Comparison of ENCODE assay signal across 11 cellular contexts in genomic region chr6:34239893-34240292, GRCh38. TPM values are rescaled to one million over a fixed set of nuclear protein-coding genes. Genes with fewer than 3 reads are reported as not detected.
DNase-seq lines count a peak whose midpoint lies in the region; ATAC-seq and TF ChIP-seq lines count a peak whose summit lies in the region.
"Had no signal": no experiment of that assay in that cellular context is flagged by ENCODE, and none has a peak within 500 bp of the region (broad histone marks: within the 10 kb centered on the region; RNA-seq: fewer than 3 reads in every experiment).

No MANE protein-coding gene starts in this region.

- ATAC-seq in GM18868 (IDR thresholded peaks at IDR 0.05; ENCODE audit: unreplicated experiment) (no peak), HG02610 (IDR thresholded peaks at IDR 0.05; ENCODE audit: unreplicated experiment) (no peak)
- ATAC-seq: heart right ventricle, natural killer cell had no signal

- H3K27me3 Mint-ChIP-seq in Calu3 (ENCODE audit: unreplicated experiment) (no peaks in the 10 kb centered on the region), HFFc6 (ENCODE audit: insufficient read depth) (peaks cover 5% of the 10 kb centered on the region)
- H3K27me3 Mint-ChIP-seq in activated naive CD8-positive, alpha-beta T cell = no peaks in the 10 kb centered on the region

- DNase-seq in Calu3 = no peak
- no peak for DNase-seq in HFFc6
- DNase-seq in globus pallidus (ENCODE audit: low spot score) = no peak
- DNase-seq in NCI-H1105 (lab: John Stamatoyannopoulos, UW) = no peak
- DNase-seq: heart right ventricle, natural killer cell, NCI-H1694 treated with DMSO at 0.1 percent for 48 hours had no signal

- H3K9me3 Mint-ChIP-seq in Calu3 (ENCODE audit: low read depth, unreplicated experiment) (no peaks in the 10 kb centered on the region), HFFc6 (no peaks in the 10 kb centered on the region)
- no peaks in the 10 kb centered on the region for H3K9me3 Mint-ChIP-seq in activated naive CD8-positive, alpha-beta T cell (ENCODE audit: low read depth)
- H3K9me3 Mint-ChIP-seq: natural killer cell had no signal

- H3K4me3 Mint-ChIP-seq in Calu3 (ENCODE audit: low read depth, unreplicated experiment) (peak overlapping the region; percentile 81), HFFc6 (peak overlapping the region; percentile 92)
- H3K4me3 Mint-ChIP-seq in activated naive CD8-positive, alpha-beta T cell = peak overlapping the region; percentile 94

- CTCF ChIA-PET in Calu3 (lab: Charles Lee) = interaction anchor here (1.5 kb wide), 1 partner anchor 44 kb away, joined by 4 read pairs; no protein-coding TSS in a partner anchor

- H3K4me1 Mint-ChIP-seq in Calu3 (ENCODE audit: low read depth, unreplicated experiment) = peaks cover 68% of the 10 kb centered on the region
- peaks cover 72% of the 10 kb centered on the region for H3K4me1 Mint-ChIP-seq in HFFc6 (ENCODE audit: low read depth)
- peaks cover 62% of the 10 kb centered on the region for H3K4me1 Mint-ChIP-seq in activated naive CD8-positive, alpha-beta T cell (ENCODE audit: low read depth)

- peaks cover 51% of the 10 kb centered on the region for H3K4me1 ChIP-seq in mesodermal cell (ENCODE audit: control insufficient read depth, insufficient read depth, low read length, poor library complexity, severe bottlenecking)

- peak overlapping the region; percentile 97 for H3K27ac Mint-ChIP-seq in Calu3 (ENCODE audit: unreplicated experiment)
- peak overlapping the region; percentile 98 for H3K27ac Mint-ChIP-seq in HFFc6
- peak overlapping the region; percentile 97 for H3K27ac Mint-ChIP-seq in activated naive CD8-positive, alpha-beta T cell

- no peak for TF ChIP-seq CTCF in Calu3 (IDR thresholded peaks at IDR 0.05; ENCODE audit: unreplicated experiment)
- no peak for TF ChIP-seq CTCF in HFFc6 (IDR thresholded peaks at IDR 0.05)

- H3K4me3 ChIP-seq in mesodermal cell (ENCODE audit: extremely low read depth, insufficient read depth, low read length, poor library complexity, severe bottlenecking) = peak overlapping the region; percentile 74
- H3K4me3 ChIP-seq: heart right ventricle had no signal

- WGBS in mesodermal cell (ENCODE audit: insufficient coverage in 2 of 2), 2 experiments = 100% methylated on average over 1 of the region's 2 CpGs

- H3K36me3 ChIP-seq in mesodermal cell (ENCODE audit: control insufficient read depth, insufficient read depth, low read length) = peaks cover 59% of the 10 kb centered on the region

- intact Hi-C loops in Calu3 (cut with micrococcal nuclease; ENCODE audit: unreplicated experiment) = loop anchor here (5.0 kb wide), 1 partner anchor 523 kb away; no protein-coding TSS in a partner anchor

- peak overlapping the region; percentile 11 for H3K27ac ChIP-seq in mesodermal cell (ENCODE audit: low read depth, low read length, severe bottlenecking)
- H3K27ac ChIP-seq: heart right ventricle had no signal

- H3K36me3 Mint-ChIP-seq in Calu3 (ENCODE audit: insufficient read depth, unreplicated experiment) = peaks cover 94% of the 10 kb centered on the region
- peaks cover 42% of the 10 kb centered on the region; the same call in 1 of the 2 replicates for H3K36me3 Mint-ChIP-seq in HFFc6 (ENCODE audit: low read depth)
- H3K36me3 Mint-ChIP-seq in activated naive CD8-positive, alpha-beta T cell = peaks cover 12% of the 10 kb centered on the region
- H3K36me3 Mint-ChIP-seq: natural killer cell had no signal

- no peaks in the 10 kb centered on the region for H3K9me3 ChIP-seq in mesodermal cell (ENCODE audit: control insufficient read depth, low read length)
- H3K9me3 ChIP-seq: heart right ventricle had no signal

- BruUV-seq in Calu3 (replicated peaks; lab: Mats Ljungman, UMichigan) = no TSS peak

RNA-seq across cellular contexts. Expression of gene HMGA1, which starts 3.2 kb away (rescaled TPM):
- 1,138 and 1,378 TPM in 2 replicates for total RNA-seq in Calu3 (2022)
- total RNA-seq in HFFc6 (2021; fragmentation: NEBNext Ultra II Directional; extraction: Animal tissue kit (Norgen Biotek cat#: 25700)) = 1,000 to 10,000 TPM in 4 of 6 experiments, 100 to 1,000 TPM in 2; 687 to 1,047 (median 1,018) TPM
- polyA plus RNA-seq in mesodermal cell (2013, experiment 1 of 2) = 1,202 TPM
- 1,112 TPM for polyA plus RNA-seq in mesodermal cell (2013, experiment 2 of 2)

RNA-seq across cellular contexts. Expression of gene SMIM29, which starts 8.9 kb away (rescaled TPM):
- 59.2 and 68.6 TPM in 2 replicates for total RNA-seq in Calu3 (2022)
- 10 to 100 TPM; 35.0 to 44.8 (median 36.9) TPM for total RNA-seq in HFFc6 (2021; fragmentation: NEBNext Ultra II Directional; extraction: Animal tissue kit (Norgen Biotek cat#: 25700))
- 23.0 TPM for polyA plus RNA-seq in mesodermal cell (2013, experiment 1 of 2)
- 21.6 TPM for polyA plus RNA-seq in mesodermal cell (2013, experiment 2 of 2)
